ENCODE assay signal across 1 cellular context in genomic region chr20:53683506-53683905, GRCh38.
TF ChIP-seq lines count a peak whose summit lies in the region.

No MANE protein-coding gene starts in this region.

TF ChIP-seq in K562, 482 proteins besides CTCF, POLR2A, EP300 and RAD21 (continued from another document):
- TF ChIP-seq ZBTB11 (CRISPR knock-in tag; IDR thresholded peaks at IDR 0.05) (peak in 1 of 3 experiments; percentile 87; a peak in 2 of 6 replicates), RCOR1 (IDR thresholded peaks at IDR 0.05; ENCODE audit: borderline replicate concordance in 1 of 2, low read depth in 2 of 2, low read length in 2 of 2) (peak in 1 of 2 experiments; percentile 44; a peak in 1 of 4 replicates), KAT7 (CRISPR knock-in tag; IDR thresholded peaks at IDR 0.05; ENCODE audit: borderline replicate concordance) (no peak), ZNF24 (IDR thresholded peaks at IDR 0.05) (peak; percentile 22; the same call in 1 of the 2 replicates), KDM1A (IDR thresholded peaks at IDR 0.05) (peak; percentile 50 to 68; a peak in 3 of 4 replicates)
TF ChIP-seq in K562: peak in this region for 9.
